ENCODE assay signal across 1 cellular context in the genomic region with DNA sequence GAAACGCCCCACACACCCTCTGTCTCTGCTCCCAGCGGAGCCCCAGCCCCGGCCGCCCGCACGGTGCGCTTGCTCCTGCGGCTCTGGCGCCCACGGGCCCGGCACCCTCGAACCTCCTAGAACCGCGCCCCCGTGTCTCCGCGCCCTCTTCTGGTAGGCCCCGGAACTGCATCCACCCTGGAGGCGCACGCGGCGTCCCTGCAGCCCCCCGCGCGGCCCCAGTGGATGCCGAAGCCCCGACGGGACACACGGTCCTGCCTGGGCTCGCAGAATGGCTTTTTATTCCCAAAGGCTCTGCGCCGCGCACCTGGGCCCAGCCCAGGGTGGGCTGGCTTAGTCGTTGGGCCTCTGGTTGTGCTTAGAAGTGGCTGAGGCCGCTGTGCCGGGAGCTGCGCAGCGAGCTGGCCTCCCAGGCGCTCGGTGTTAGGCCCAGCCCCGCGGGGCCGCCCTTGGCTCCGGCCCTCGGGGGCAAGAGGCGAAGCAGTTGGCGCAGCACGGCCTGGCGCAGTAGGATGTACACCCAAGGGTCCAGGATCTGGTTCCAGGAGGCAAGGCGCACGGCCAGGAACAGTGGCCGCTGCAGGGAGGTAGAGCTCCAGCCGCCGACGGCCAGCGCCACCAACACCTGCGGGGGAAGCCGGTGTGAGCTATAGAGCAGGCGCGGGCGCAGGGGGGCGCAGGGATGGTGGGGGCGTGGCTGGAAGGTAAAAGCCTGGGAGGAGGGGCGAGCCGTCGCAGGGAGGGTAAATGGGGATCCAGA.
TF ChIP-seq lines count a peak whose summit lies in the region.

No MANE protein-coding gene starts in this region.

TF ChIP-seq in HepG2, 621 proteins besides CTCF, POLR2A, EP300 and RAD21 (continued from another document and continues in another):
- TF ChIP-seq, protein P1, sequence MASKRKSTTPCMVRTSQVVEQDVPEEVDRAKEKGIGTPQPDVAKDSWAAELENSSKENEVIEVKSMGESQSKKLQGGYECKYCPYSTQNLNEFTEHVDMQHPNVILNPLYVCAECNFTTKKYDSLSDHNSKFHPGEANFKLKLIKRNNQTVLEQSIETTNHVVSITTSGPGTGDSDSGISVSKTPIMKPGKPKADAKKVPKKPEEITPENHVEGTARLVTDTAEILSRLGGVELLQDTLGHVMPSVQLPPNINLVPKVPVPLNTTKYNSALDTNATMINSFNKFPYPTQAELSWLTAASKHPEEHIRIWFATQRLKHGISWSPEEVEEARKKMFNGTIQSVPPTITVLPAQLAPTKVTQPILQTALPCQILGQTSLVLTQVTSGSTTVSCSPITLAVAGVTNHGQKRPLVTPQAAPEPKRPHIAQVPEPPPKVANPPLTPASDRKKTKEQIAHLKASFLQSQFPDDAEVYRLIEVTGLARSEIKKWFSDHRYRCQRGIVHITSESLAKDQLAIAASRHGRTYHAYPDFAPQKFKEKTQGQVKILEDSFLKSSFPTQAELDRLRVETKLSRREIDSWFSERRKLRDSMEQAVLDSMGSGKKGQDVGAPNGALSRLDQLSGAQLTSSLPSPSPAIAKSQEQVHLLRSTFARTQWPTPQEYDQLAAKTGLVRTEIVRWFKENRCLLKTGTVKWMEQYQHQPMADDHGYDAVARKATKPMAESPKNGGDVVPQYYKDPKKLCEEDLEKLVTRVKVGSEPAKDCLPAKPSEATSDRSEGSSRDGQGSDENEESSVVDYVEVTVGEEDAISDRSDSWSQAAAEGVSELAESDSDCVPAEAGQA (IDR thresholded peaks at IDR 0.05; ENCODE audit: low read depth) = no peak
- TF ChIP-seq, protein P1 (CRISPR knock-in tag; IDR thresholded peaks at IDR 0.05; ENCODE audit: borderline replicate concordance) = no peak
- TF ChIP-seq ZNF367 (CRISPR knock-in tag; IDR thresholded peaks at IDR 0.05; ENCODE audit: borderline replicate concordance) (no peak), SRSF9 (IDR thresholded peaks at IDR 0.05; ENCODE audit: borderline replicate concordance, insufficient read depth, low read depth, low read length, poor library complexity, severe bottlenecking) (no peak), ARHGAP35 (CRISPR knock-in tag; IDR thresholded peaks at IDR 0.05; ENCODE audit: borderline replicate concordance) (no peak), TAF1 (CRISPR knock-in tag; IDR thresholded peaks at IDR 0.05) (no peak), HNRNPL (IDR thresholded peaks at IDR 0.05; ENCODE audit: low read depth, low read length) (no peak), NFE2L1 (CRISPR knock-in tag; IDR thresholded peaks at IDR 0.05; ENCODE audit: borderline replicate concordance) (no peak), ELF1 (CRISPR knock-in tag; IDR thresholded peaks at IDR 0.05) (peak; percentile 30; the same call in 1 of the 2 replicates), ZNF3 (CRISPR knock-in tag; IDR thresholded peaks at IDR 0.05) (no peak), JUNB (CRISPR knock-in tag; IDR thresholded peaks at IDR 0.05; ENCODE audit: borderline replicate concordance) (no peak), NFE2 (CRISPR knock-in tag; IDR thresholded peaks at IDR 0.05) (no peak), ASH2L (IDR thresholded peaks at IDR 0.05; ENCODE audit: insufficient read length, low read depth, low read length) (no peak), TAF15 (IDR thresholded peaks at IDR 0.05; ENCODE audit: low read depth, low read length, poor library complexity, severe bottlenecking) (peak; percentile 50), AGO2 (optimal IDR thresholded peaks at IDR 0.05; ENCODE audit: low read depth, low read length) (peak; percentile 96), ZNF101 (CRISPR knock-in tag; IDR thresholded peaks at IDR 0.05; ENCODE audit: borderline replicate concordance, low read depth) (no peak), SP1 (IDR thresholded peaks at IDR 0.05) (no peak), SP1 (CRISPR knock-in tag; IDR thresholded peaks at IDR 0.05) (no peak; the same call in 1 of the 2 replicates), KDM3A (CRISPR knock-in tag; IDR thresholded peaks at IDR 0.05; ENCODE audit: low read depth) (no peak), ZNF747 (CRISPR knock-in tag; IDR thresholded peaks at IDR 0.05; ENCODE audit: borderline replicate concordance) (no peak), FOXO1 (CRISPR knock-in tag; IDR thresholded peaks at IDR 0.05) (peak; percentile 35; the same call in 1 of the 2 replicates), ARNT2 (CRISPR knock-in tag; IDR thresholded peaks at IDR 0.05; ENCODE audit: low read depth) (no peak), CHCHD3 (CRISPR knock-in tag; IDR thresholded peaks at IDR 0.05) (0 out of 2 replicates have a peak, but pooled peaks have one; percentile 50), ZNF788 (CRISPR knock-in tag; IDR thresholded peaks at IDR 0.05; ENCODE audit: borderline replicate concordance) (no peak), ZSCAN29 (CRISPR knock-in tag; conservative IDR thresholded peaks at IDR 0.05) (no peak), NPAS2 (CRISPR knock-in tag; IDR thresholded peaks at IDR 0.05; ENCODE audit: borderline replicate concordance) (no peak)
- TF ChIP-seq, protein P2, sequence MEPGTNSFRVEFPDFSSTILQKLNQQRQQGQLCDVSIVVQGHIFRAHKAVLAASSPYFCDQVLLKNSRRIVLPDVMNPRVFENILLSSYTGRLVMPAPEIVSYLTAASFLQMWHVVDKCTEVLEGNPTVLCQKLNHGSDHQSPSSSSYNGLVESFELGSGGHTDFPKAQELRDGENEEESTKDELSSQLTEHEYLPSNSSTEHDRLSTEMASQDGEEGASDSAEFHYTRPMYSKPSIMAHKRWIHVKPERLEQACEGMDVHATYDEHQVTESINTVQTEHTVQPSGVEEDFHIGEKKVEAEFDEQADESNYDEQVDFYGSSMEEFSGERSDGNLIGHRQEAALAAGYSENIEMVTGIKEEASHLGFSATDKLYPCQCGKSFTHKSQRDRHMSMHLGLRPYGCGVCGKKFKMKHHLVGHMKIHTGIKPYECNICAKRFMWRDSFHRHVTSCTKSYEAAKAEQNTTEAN (CRISPR knock-in tag; conservative IDR thresholded peaks at IDR 0.05) = no peak
- TF ChIP-seq, protein P3, sequence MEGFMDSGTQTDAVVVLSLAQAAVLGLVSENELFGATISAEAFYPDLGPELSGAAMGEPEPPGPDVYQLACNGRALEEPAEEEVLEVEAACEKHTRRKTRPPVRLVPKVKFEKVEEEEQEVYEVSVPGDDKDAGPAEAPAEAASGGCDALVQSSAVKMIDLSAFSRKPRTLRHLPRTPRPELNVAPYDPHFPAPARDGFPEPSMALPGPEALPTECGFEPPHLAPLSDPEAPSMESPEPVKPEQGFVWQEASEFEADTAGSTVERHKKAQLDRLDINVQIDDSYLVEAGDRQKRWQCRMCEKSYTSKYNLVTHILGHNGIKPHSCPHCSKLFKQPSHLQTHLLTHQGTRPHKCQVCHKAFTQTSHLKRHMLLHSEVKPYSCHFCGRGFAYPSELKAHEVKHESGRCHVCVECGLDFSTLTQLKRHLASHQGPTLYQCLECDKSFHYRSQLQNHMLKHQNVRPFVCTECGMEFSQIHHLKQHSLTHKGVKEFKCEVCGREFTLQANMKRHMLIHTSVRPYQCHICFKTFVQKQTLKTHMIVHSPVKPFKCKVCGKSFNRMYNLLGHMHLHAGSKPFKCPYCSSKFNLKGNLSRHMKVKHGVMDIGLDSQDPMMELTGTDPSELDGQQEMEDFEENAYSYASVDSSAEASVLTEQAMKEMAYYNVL (CRISPR knock-in tag; IDR thresholded peaks at IDR 0.05; ENCODE audit: borderline replicate concordance) = no peak
- TF ChIP-seq, protein P4, sequence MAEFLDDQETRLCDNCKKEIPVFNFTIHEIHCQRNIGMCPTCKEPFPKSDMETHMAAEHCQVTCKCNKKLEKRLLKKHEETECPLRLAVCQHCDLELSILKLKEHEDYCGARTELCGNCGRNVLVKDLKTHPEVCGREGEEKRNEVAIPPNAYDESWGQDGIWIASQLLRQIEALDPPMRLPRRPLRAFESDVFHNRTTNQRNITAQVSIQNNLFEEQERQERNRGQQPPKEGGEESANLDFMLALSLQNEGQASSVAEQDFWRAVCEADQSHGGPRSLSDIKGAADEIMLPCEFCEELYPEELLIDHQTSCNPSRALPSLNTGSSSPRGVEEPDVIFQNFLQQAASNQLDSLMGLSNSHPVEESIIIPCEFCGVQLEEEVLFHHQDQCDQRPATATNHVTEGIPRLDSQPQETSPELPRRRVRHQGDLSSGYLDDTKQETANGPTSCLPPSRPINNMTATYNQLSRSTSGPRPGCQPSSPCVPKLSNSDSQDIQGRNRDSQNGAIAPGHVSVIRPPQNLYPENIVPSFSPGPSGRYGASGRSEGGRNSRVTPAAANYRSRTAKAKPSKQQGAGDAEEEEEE (CRISPR knock-in tag; IDR thresholded peaks at IDR 0.05; ENCODE audit: borderline replicate concordance) = no peak
- TF ChIP-seq, protein P5, sequence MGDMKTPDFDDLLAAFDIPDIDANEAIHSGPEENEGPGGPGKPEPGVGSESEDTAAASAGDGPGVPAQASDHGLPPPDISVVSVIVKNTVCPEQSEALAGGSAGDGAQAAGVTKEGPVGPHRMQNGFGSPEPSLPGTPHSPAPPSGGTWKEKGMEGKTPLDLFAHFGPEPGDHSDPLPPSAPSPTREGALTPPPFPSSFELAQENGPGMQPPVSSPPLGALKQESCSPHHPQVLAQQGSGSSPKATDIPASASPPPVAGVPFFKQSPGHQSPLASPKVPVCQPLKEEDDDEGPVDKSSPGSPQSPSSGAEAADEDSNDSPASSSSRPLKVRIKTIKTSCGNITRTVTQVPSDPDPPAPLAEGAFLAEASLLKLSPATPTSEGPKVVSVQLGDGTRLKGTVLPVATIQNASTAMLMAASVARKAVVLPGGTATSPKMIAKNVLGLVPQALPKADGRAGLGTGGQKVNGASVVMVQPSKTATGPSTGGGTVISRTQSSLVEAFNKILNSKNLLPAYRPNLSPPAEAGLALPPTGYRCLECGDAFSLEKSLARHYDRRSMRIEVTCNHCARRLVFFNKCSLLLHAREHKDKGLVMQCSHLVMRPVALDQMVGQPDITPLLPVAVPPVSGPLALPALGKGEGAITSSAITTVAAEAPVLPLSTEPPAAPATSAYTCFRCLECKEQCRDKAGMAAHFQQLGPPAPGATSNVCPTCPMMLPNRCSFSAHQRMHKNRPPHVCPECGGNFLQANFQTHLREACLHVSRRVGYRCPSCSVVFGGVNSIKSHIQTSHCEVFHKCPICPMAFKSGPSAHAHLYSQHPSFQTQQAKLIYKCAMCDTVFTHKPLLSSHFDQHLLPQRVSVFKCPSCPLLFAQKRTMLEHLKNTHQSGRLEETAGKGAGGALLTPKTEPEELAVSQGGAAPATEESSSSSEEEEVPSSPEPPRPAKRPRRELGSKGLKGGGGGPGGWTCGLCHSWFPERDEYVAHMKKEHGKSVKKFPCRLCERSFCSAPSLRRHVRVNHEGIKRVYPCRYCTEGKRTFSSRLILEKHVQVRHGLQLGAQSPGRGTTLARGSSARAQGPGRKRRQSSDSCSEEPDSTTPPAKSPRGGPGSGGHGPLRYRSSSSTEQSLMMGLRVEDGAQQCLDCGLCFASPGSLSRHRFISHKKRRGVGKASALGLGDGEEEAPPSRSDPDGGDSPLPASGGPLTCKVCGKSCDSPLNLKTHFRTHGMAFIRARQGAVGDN (CRISPR knock-in tag; IDR thresholded peaks at IDR 0.05) = peak; percentile 83
- TF ChIP-seq, protein P6, sequence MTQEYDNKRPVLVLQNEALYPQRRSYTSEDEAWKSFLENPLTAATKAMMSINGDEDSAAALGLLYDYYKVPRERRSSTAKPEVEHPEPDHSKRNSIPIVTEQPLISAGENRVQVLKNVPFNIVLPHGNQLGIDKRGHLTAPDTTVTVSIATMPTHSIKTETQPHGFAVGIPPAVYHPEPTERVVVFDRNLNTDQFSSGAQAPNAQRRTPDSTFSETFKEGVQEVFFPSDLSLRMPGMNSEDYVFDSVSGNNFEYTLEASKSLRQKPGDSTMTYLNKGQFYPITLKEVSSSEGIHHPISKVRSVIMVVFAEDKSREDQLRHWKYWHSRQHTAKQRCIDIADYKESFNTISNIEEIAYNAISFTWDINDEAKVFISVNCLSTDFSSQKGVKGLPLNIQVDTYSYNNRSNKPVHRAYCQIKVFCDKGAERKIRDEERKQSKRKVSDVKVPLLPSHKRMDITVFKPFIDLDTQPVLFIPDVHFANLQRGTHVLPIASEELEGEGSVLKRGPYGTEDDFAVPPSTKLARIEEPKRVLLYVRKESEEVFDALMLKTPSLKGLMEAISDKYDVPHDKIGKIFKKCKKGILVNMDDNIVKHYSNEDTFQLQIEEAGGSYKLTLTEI (CRISPR knock-in tag; conservative IDR thresholded peaks at IDR 0.05) = no peak
- TF ChIP-seq, protein P7, sequence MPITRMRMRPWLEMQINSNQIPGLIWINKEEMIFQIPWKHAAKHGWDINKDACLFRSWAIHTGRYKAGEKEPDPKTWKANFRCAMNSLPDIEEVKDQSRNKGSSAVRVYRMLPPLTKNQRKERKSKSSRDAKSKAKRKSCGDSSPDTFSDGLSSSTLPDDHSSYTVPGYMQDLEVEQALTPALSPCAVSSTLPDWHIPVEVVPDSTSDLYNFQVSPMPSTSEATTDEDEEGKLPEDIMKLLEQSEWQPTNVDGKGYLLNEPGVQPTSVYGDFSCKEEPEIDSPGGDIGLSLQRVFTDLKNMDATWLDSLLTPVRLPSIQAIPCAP (CRISPR knock-in tag; IDR thresholded peaks at IDR 0.05; ENCODE audit: low read depth) = no peak
